Comparison of ENCODE assay signal across 16 cellular contexts in the genomic region with DNA sequence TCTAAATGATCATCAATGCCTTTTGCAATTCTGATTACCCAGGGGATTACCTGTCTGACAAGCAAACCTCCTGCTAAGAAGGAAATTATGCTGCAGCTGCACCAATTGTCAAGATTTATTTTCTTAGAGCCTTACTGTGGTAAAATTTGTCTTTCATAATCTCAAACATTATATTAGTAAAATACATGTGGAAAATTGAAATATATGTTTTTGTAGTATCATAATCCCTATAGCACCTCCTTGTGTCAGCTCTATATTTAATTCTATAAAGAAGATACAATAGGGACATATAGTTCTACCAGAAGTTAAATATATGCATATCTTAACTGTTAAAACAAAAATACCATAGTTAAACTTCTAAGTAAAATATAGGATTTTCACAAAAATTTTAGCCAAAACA.
"Had no signal": no experiment of that assay in that cellular context is flagged by ENCODE, and none has a peak within 500 bp of the region (broad histone marks: within the 10 kb centered on the region; RNA-seq: fewer than 3 reads in every experiment).

No MANE protein-coding gene starts in this region.

- H3K4me2 ChIP-seq: smooth muscle cell had no signal

- H3K4me1 ChIP-seq: esophagus muscularis mucosa, psoas muscle, right lobe of liver, transverse colon had no signal

- H3K27me3 Mint-ChIP-seq: activated CD4-positive, alpha-beta memory T cell treated with anti-CD3 and anti-CD28 coated beads for 36 hours; activated CD8-positive, alpha-beta memory T cell treated with anti-CD3 and anti-CD28 coated beads, Interleukin-2, amount 10 ng/mL, durations not matched to agents 7 days and 5 days; activated naive CD4-positive, alpha-beta T cell treated with anti-CD3 and anti-CD28 coated beads, Interleukin-2, amount 10 ng/mL, durations not matched to agents 7 days and 5 days; natural killer cell treated with Interleukin-12 subunit alpha and Interleukin-12 subunit beta and Interleukin-15 and Interleukin-18, amount 100 ng/mL, for 72 hours; T-helper 17 cell had no signal

- H3K27me3 ChIP-seq: esophagus muscularis mucosa, right lobe of liver, transverse colon had no signal

- ATAC-seq: activated CD8-positive, alpha-beta memory T cell treated with anti-CD3 and anti-CD28 coated beads, Interleukin-2, amount 10 ng/mL, durations not matched to agents 7 days and 5 days; left ventricle myocardium superior; natural killer cell treated with Interleukin-12 subunit alpha and Interleukin-12 subunit beta and Interleukin-15 and Interleukin-18, amount 100 ng/mL, for 72 hours; psoas muscle; right lobe of liver; stimulated activated naive CD8-positive, alpha-beta T cell treated with anti-CD3 and anti-CD28 coated beads, Interleukin-15, Interleukin-2, amounts not matched to agents 100 U/mL and 50 U/mL, for 24 hours; T-helper 17 cell had no signal

- H3K27ac Mint-ChIP-seq: activated CD4-positive, alpha-beta memory T cell treated with anti-CD3 and anti-CD28 coated beads for 36 hours; activated CD8-positive, alpha-beta memory T cell treated with anti-CD3 and anti-CD28 coated beads, Interleukin-2, amount 10 ng/mL, durations not matched to agents 7 days and 5 days; activated naive CD4-positive, alpha-beta T cell treated with anti-CD3 and anti-CD28 coated beads, Interleukin-2, amount 10 ng/mL, durations not matched to agents 7 days and 5 days; natural killer cell treated with Interleukin-12 subunit alpha and Interleukin-12 subunit beta and Interleukin-15 and Interleukin-18, amount 100 ng/mL, for 72 hours; T-helper 17 cell had no signal

- H3K36me3 Mint-ChIP-seq: activated CD4-positive, alpha-beta memory T cell treated with anti-CD3 and anti-CD28 coated beads for 36 hours; activated CD8-positive, alpha-beta memory T cell treated with anti-CD3 and anti-CD28 coated beads, Interleukin-2, amount 10 ng/mL, durations not matched to agents 7 days and 5 days; activated naive CD4-positive, alpha-beta T cell treated with anti-CD3 and anti-CD28 coated beads, Interleukin-2, amount 10 ng/mL, durations not matched to agents 7 days and 5 days; natural killer cell treated with Interleukin-12 subunit alpha and Interleukin-12 subunit beta and Interleukin-15 and Interleukin-18, amount 100 ng/mL, for 72 hours had no signal

- H3K4me1 Mint-ChIP-seq: activated CD8-positive, alpha-beta memory T cell treated with anti-CD3 and anti-CD28 coated beads, Interleukin-2, amount 10 ng/mL, durations not matched to agents 7 days and 5 days; activated naive CD4-positive, alpha-beta T cell treated with anti-CD3 and anti-CD28 coated beads, Interleukin-2, amount 10 ng/mL, durations not matched to agents 7 days and 5 days; T-helper 17 cell had no signal

- DNase-seq: activated CD4-positive, alpha-beta memory T cell treated with anti-CD3 and anti-CD28 coated beads for 36 hours; activated CD8-positive, alpha-beta memory T cell treated with anti-CD3 and anti-CD28 coated beads, Interleukin-2, amount 10 ng/mL, durations not matched to agents 7 days and 5 days; activated naive CD4-positive, alpha-beta T cell treated with anti-CD3 and anti-CD28 coated beads, Interleukin-2, amount 10 ng/mL, durations not matched to agents 7 days and 5 days; activated T-cell treated with anti-CD3 and anti-CD28 coated beads, Interleukin-2, amount 50 U/mL, for 1 hour; hippocampal formation; left ventricle myocardium superior; occipital lobe; psoas muscle; right lobe of liver; stimulated activated naive CD8-positive, alpha-beta T cell treated with anti-CD3 and anti-CD28 coated beads, Interleukin-15, Interleukin-2, amounts not matched to agents 100 U/mL and 50 U/mL, for 24 hours; T-helper 17 cell; transverse colon; WERI-Rb-1 had no signal

- H3K27ac ChIP-seq: esophagus muscularis mucosa, psoas muscle, right lobe of liver, transverse colon, WERI-Rb-1 had no signal

- H3K4me3 Mint-ChIP-seq: activated CD4-positive, alpha-beta memory T cell treated with anti-CD3 and anti-CD28 coated beads for 36 hours; activated CD8-positive, alpha-beta memory T cell treated with anti-CD3 and anti-CD28 coated beads, Interleukin-2, amount 10 ng/mL, durations not matched to agents 7 days and 5 days; activated naive CD4-positive, alpha-beta T cell treated with anti-CD3 and anti-CD28 coated beads, Interleukin-2, amount 10 ng/mL, durations not matched to agents 7 days and 5 days; natural killer cell treated with Interleukin-12 subunit alpha and Interleukin-12 subunit beta and Interleukin-15 and Interleukin-18, amount 100 ng/mL, for 72 hours; T-helper 17 cell had no signal

- H3K4me3 ChIP-seq: esophagus muscularis mucosa, psoas muscle, right lobe of liver, smooth muscle cell, transverse colon had no signal

- H3K36me3 ChIP-seq: esophagus muscularis mucosa, right lobe of liver, transverse colon, WERI-Rb-1 had no signal

- H3K9me3 Mint-ChIP-seq: activated naive CD4-positive, alpha-beta T cell treated with anti-CD3 and anti-CD28 coated beads, Interleukin-2, amount 10 ng/mL, durations not matched to agents 7 days and 5 days; natural killer cell treated with Interleukin-12 subunit alpha and Interleukin-12 subunit beta and Interleukin-15 and Interleukin-18, amount 100 ng/mL, for 72 hours had no signal

- H3K9me3 ChIP-seq: right lobe of liver had no signal
